9 cellular contexts compared by ENCODE assay signal in genomic region chr3:193240436-193240849, GRCh38. TPM values are rescaled to one million over a fixed set of nuclear protein-coding genes. Genes with fewer than 3 reads are reported as not detected.
A peak's percentile ranks its signal among the peaks of the same experiment; 100 is the strongest.
DNase-seq lines count a peak whose midpoint lies in the region; ATAC-seq, FAIRE-seq and TF ChIP-seq lines count a peak whose summit lies in the region.
"Had no signal": no experiment of that assay in that cellular context is flagged by ENCODE, and none has a peak within 500 bp of the region (broad histone marks: within the 10 kb centered on the region; RNA-seq: fewer than 3 reads in every experiment).

No MANE protein-coding gene starts in this region.

- H3K27ac ChIP-seq in A549 (peak overlapping the region; percentile 45 to 75; a peak in 5 of 6 replicates), coronary artery (no peak overlapping the region), mesendoderm (ENCODE audit: low read depth, low read length) (no peak overlapping the region)

- no peaks in the 10 kb centered on the region for H3K4me1 Mint-ChIP-seq in natural killer cell

- CTCF ChIA-PET in A549 (lab: Yijun Ruan, JAX) = no interaction called here

- peak overlapping the region; percentile 73 for H3K56ac ChIP-seq in mesendoderm (ENCODE audit: low read length)

- no peak for TF ChIP-seq POLR2A in A549 (IDR thresholded peaks at IDR 0.05; ENCODE audit: low read length)

- H3K9me3 ChIP-seq in A549 = no peaks in the 10 kb centered on the region

- intact Hi-C loops in natural killer cell (cut with micrococcal nuclease) = no loop called here

- H3K9me3 Mint-ChIP-seq in natural killer cell = peaks cover 3 to 8% of the 10 kb centered on the region in 2 donors

- ATAC-seq in A549 (peak; percentile 51 to 54), HG03159 (IDR thresholded peaks at IDR 0.05; ENCODE audit: unreplicated experiment) (peak; percentile 6), natural killer cell (no peak), GM21447 (IDR thresholded peaks at IDR 0.05; ENCODE audit: unreplicated experiment) (no peak)

- no peak overlapping the region for H3K18ac ChIP-seq in mesendoderm (ENCODE audit: low read length)

- H2BK15ac ChIP-seq in mesendoderm (replicated peaks; ENCODE audit: low read depth) = no peak overlapping the region

- H3K4me1 ChIP-seq in A549 (no peaks in the 10 kb centered on the region), mesendoderm (ENCODE audit: control insufficient read depth, low read depth, low read length) (no peaks in the 10 kb centered on the region)

- peak in 1 of 2 experiments; percentile 3 for DNase-seq in A549 (ENCODE audit: low read depth in 1 of 2, low spot score in 1 of 2)
- DNase-seq in coronary artery (ENCODE audit: low spot score) = no peak
- peak; percentile 71 for DNase-seq in mesendoderm
- no peak for DNase-seq in natural killer cell
- no peak for DNase-seq in retina
- DNase-seq in AG08396 (ENCODE audit: low spot score) = no peak
- DNase-seq: activated T-cell treated with anti-CD3 and anti-CD28 coated beads, Interleukin-2, amount 50 U/mL, for 1 hour had no signal

- H3K27me3 Mint-ChIP-seq in natural killer cell (ENCODE audit: low read depth in 2 of 2) = peaks cover 15% of the 10 kb centered on the region in 2 donors

- H4K8ac ChIP-seq in mesendoderm (ENCODE audit: low read depth, low read length) = no peak overlapping the region

- no peaks in the 10 kb centered on the region for H3K79me1 ChIP-seq in mesendoderm (ENCODE audit: low read length)

- TF ChIP-seq EP300 in A549 (IDR thresholded peaks at IDR 0.05) = no peak

- no peaks in the 10 kb centered on the region for H3K36me3 Mint-ChIP-seq in natural killer cell

- TF ChIP-seq CTCF in A549 (IDR thresholded peaks at IDR 0.05) = no peak
- no peak for TF ChIP-seq CTCF in coronary artery (IDR thresholded peaks at IDR 0.05)
- TF ChIP-seq CTCF in natural killer cell (IDR thresholded peaks at IDR 0.05) = no peak

- H3K79me2 ChIP-seq in mesendoderm (ENCODE audit: control insufficient read depth, insufficient read depth, low read length) = no peaks in the 10 kb centered on the region

- H2BK120ac ChIP-seq in mesendoderm (ENCODE audit: low read depth, low read length) = no peak overlapping the region

- TF ChIP-seq RAD21 in A549 (conservative IDR thresholded peaks at IDR 0.05 in 1 of 2, IDR thresholded peaks at IDR 0.05 in 1 of 2) = no peak

- H3K4me3 Mint-ChIP-seq in natural killer cell = no peak overlapping the region

- 5% methylated on average over 3 of the region's 9 CpGs for WGBS in A549 (ENCODE audit: missing lambda C conversion rate)
- no CpG with 5 or more reads among the region's 9 CpGs for whole genome bisulfite sequencing in mesendoderm (ENCODE audit: extremely low coverage, insufficient coverage, low lambda C conversion rate)

- no peaks in the 10 kb centered on the region for H3K36me3 ChIP-seq in mesendoderm (ENCODE audit: control insufficient read depth, insufficient read depth, low read length)

- H3K4me3 ChIP-seq in A549 (peak overlapping the region; percentile 59), coronary artery (peak overlapping the region; percentile 71), mesendoderm (ENCODE audit: low read length) (peak overlapping the region; percentile 13)

- no peak overlapping the region for H2AK5ac ChIP-seq in mesendoderm (ENCODE audit: low read length)

- POLR2A ChIA-PET in A549 (lab: Yijun Ruan, JAX) = no interaction called here

- H3K4me2 ChIP-seq in A549 (peak overlapping the region; percentile 98), mesendoderm (ENCODE audit: low read length) (peak overlapping the region; percentile 60)

- no peaks in the 10 kb centered on the region for H3K27me3 ChIP-seq in mesendoderm (ENCODE audit: insufficient read depth, low read length, poor library complexity)

- no peak overlapping the region for H3K27ac Mint-ChIP-seq in natural killer cell

- H4K5ac ChIP-seq in mesendoderm (ENCODE audit: low read length) = no peak overlapping the region

- H3K23ac ChIP-seq in mesendoderm (ENCODE audit: low read length) = no peak overlapping the region

- peak overlapping the region; percentile 50 for H3K9ac ChIP-seq in mesendoderm (ENCODE audit: low read length)

- FAIRE-seq in A549 (lab: Jason Lieb, UNC) = no peak

- H3K4ac ChIP-seq in mesendoderm (ENCODE audit: low read depth, low read length) = no peak overlapping the region

- H2BK5ac ChIP-seq in mesendoderm (ENCODE audit: low read length) = no peak overlapping the region

TF ChIP-seq in A549, 52 proteins besides CTCF, POLR2A, EP300 and RAD21:
- TF ChIP-seq MYC (IDR thresholded peaks at IDR 0.05; ENCODE audit: borderline replicate concordance, low read length) (no peak), SMC3 (IDR thresholded peaks at IDR 0.05) (no peak), SREBF2 (IDR thresholded peaks at IDR 0.05) (no peak), HDAC2 (IDR thresholded peaks at IDR 0.05) (no peak), TFCP2L1 (CRISPR knock-in tag; IDR thresholded peaks at IDR 0.05) (no peak), NR3C1 (IDR thresholded peaks at IDR 0.05) (no peak), TP53 (CRISPR knock-in tag; IDR thresholded peaks at IDR 0.05) (no peak), PHF8 (IDR thresholded peaks at IDR 0.05; ENCODE audit: borderline replicate concordance, low read depth) (no peak), ZC3H11A (IDR thresholded peaks at IDR 0.05) (no peak), BCL3 (IDR thresholded peaks at IDR 0.05) (no peak), ZFP36 (IDR thresholded peaks at IDR 0.05; ENCODE audit: borderline replicate concordance, partially characterized antibody) (no peak), JUNB (IDR thresholded peaks at IDR 0.05) (no peak), KDM5A (IDR thresholded peaks at IDR 0.05) (no peak), FOSL2 (IDR thresholded peaks at IDR 0.05) (no peak), FOSL2 (CRISPR knock-in tag; IDR thresholded peaks at IDR 0.05) (no peak), ZNF302 (CRISPR knock-in tag; IDR thresholded peaks at IDR 0.05) (no peak), EHMT2 (IDR thresholded peaks at IDR 0.05; ENCODE audit: low read depth) (no peak), RNF2 (IDR thresholded peaks at IDR 0.05; ENCODE audit: borderline replicate concordance, low read depth) (no peak)

RNA-seq across cellular contexts. Expression of gene PLAAT1, which starts 0.6 kb away (rescaled TPM):
- polyA plus RNA-seq in A549 (2011; rRNA removed) = 0.12 TPM in 1 of 2 replicates, not detected in the other
- 0.05 TPM in 1 of 2 replicates, not detected in the other for polyA plus RNA-seq in A549 (2012; cell fraction: cytosol; rRNA removed)
- 0.05 and 0.09 TPM in 2 replicates for polyA plus RNA-seq in A549 (2012; cell fraction: nucleus; rRNA removed)
- polyA plus RNA-seq in A549 (2017; fragmentation: RNase III; extraction: RNeasy Plus Mini Kit Qiagen cat#74134 plus additional on column Dnase treatment) = 0.09 TPM in 1 of 3 replicates, not detected in the others
- polyA minus RNA-seq in A549 (2011; rRNA and poly(A)+ RNA removed) = not detected in 2 replicates
- polyA plus RNA-seq in mesendoderm (2013, experiment 1 of 2) = 2.6 TPM
- polyA plus RNA-seq in mesendoderm (2013, experiment 2 of 2) = 2.8 TPM
- not detected for total RNA-seq in natural killer cell

Comparison
In these comparisons a context has a peak if more than half of its experiments do, and no peak if none do; other contexts are left out.
1. ATAC-seq: peak in A549 (2 of 2) and HG03159 (single experiment); none in natural killer cell (0 of 3) and GM21447 (single experiment).
2. H3K27ac ChIP-seq: peak in A549 (2 of 2); none in coronary artery (0 of 2) and mesendoderm (single experiment).
3. H3K4me3 ChIP-seq: peak in every context shown above with its lines; median percentile 71 in coronary artery; 59 in A549; 13 in mesendoderm.